Comparison of ENCODE assay signal across 8 cellular contexts in the genomic region with DNA sequence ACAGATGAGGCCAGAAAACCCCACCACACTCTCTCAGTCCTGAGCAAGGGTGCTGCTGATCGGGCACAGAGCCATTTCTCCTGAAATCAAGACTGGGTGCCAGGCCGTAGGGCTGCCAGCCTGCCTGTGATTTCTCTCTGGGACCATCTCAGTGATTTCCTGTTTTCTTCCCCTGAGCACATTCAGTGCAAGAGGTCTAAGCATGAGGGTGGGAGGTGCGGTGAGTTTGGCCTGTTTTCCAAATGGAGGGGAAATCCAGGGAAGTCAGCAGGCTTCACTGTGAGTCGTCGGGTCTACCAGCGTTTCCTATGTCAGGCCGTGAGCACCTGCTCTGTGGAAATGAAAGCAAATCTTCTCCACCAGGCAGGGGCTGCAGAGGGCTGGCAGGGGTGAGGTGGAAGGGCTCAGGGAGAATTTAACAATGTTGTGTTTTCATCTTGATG.
A peak's percentile ranks its signal among the peaks of the same experiment; 100 is the strongest.
DNase-seq lines count a peak whose midpoint lies in the region; ATAC-seq, FAIRE-seq and TF ChIP-seq lines count a peak whose summit lies in the region.

No MANE protein-coding gene starts in this region.

- no peaks in the 10 kb centered on the region for H3K9me3 ChIP-seq in endothelial cell of umbilical vein (replicated peaks; ENCODE audit: control insufficient read depth, insufficient read depth, low read length)

- dilution Hi-C loops in endothelial cell of umbilical vein (cut with MboI; ENCODE audit: extremely low pct_ligation_motif_present, low sequenced_read_pairs) = no loop called here

- peak; percentile 83 for FAIRE-seq in endothelial cell of umbilical vein (lab: Jason Lieb, UNC)

- no peaks in the 10 kb centered on the region for H3K79me2 ChIP-seq in endothelial cell of umbilical vein (ENCODE audit: control insufficient read depth, insufficient read depth, low read length)

- H3K36me3 ChIP-seq in endothelial cell of umbilical vein (ENCODE audit: control insufficient read depth in 2 of 2, extremely low read depth in 1 of 2, insufficient read depth in 2 of 2, low read length in 2 of 2) = no peaks in the 10 kb centered on the region

- H3K4me1 ChIP-seq in endothelial cell of umbilical vein (ENCODE audit: control insufficient read depth, extremely low read depth, insufficient read depth, low read length) = peaks cover 56% of the 10 kb centered on the region

- TF ChIP-seq CTCF in endothelial cell of umbilical vein (IDR thresholded peaks at IDR 0.05; ENCODE audit: extremely low read depth in 1 of 2, insufficient read depth in 1 of 2, low read depth in 1 of 2, low read length in 2 of 2) = no peak

- no peaks in the 10 kb centered on the region for H4K20me1 ChIP-seq in endothelial cell of umbilical vein (replicated peaks; ENCODE audit: control insufficient read depth, extremely low read depth, insufficient read depth, low read length)

- peak overlapping the region in 1 of 3 experiments; percentile 1 for H3K4me3 ChIP-seq in endothelial cell of umbilical vein (replicated peaks in 1 of 3; ENCODE audit: insufficient read depth in 1 of 3, low read depth in 1 of 3, low read length in 3 of 3)

- CTCF ChIA-PET in endothelial cell of umbilical vein (lab: Charles Lee) = interaction anchor here (1.0 to 1.6 kb wide), 3 partner anchors 127 to 163 kb away, joined by 3 to 7 read pairs (median 6); partner anchors contain the start of gene RPL39L

- intact Hi-C loops in endothelial cell of umbilical vein (cut with micrococcal nuclease) = loop anchor here (5.0 kb wide), 1 partner anchor 140 kb away; no protein-coding TSS in a partner anchor

- no TSS peak for BruUV-seq in endothelial cell of umbilical vein (replicated peaks; lab: Mats Ljungman, UMichigan)

- no peak for ATAC-seq in HG03097 (IDR thresholded peaks at IDR 0.05; ENCODE audit: low FRiP score, unreplicated experiment)
- ATAC-seq in HG03457 (IDR thresholded peaks at IDR 0.05; ENCODE audit: unreplicated experiment) = no peak

- peak overlapping the region; percentile 72 for H3K27ac ChIP-seq in endothelial cell of umbilical vein (ENCODE audit: insufficient read depth, low read depth, low read length)

- H2AFZ ChIP-seq in endothelial cell of umbilical vein (ENCODE audit: low read depth, low read length) = peak overlapping the region; percentile 25

- TF ChIP-seq POLR2A in GM18526 (IDR thresholded peaks at IDR 0.05; ENCODE audit: extremely low read depth, insufficient read length) (peak; percentile 20), endothelial cell of umbilical vein (IDR thresholded peaks at IDR 0.05; ENCODE audit: low read depth, low read length) (peak; percentile 22)

- H3K9me1 ChIP-seq in endothelial cell of umbilical vein (replicated peaks; ENCODE audit: control insufficient read depth, extremely low read depth, insufficient read depth, low read length) = no peaks in the 10 kb centered on the region

- DNase-seq in activated CD4-positive, CD25-positive, alpha-beta regulatory T cell treated with anti-CD3 and anti-CD28 coated beads, Interleukin-2, amount 50 U/mL, for 72 hours = peak; percentile 42
- peak; percentile 95 for DNase-seq in endothelial cell of umbilical vein (ENCODE audit: low read depth, low spot score)
- DNase-seq in stimulated activated CD4-positive, alpha-beta T cell treated with anti-CD3 and anti-CD28 coated beads, Interleukin-15, amount 100 ng/mL, for 24 hours = peak; percentile 51
- no peak for DNase-seq in NCI-H524 (lab: John Stamatoyannopoulos, UW)
- no peak for DNase-seq in NCI-H748 (lab: John Stamatoyannopoulos, UW; ENCODE audit: unreplicated experiment)

- H3K9ac ChIP-seq in endothelial cell of umbilical vein (replicated peaks; ENCODE audit: extremely low read depth, insufficient read depth, low read length) = no peak overlapping the region

- POLR2A ChIA-PET in endothelial cell of umbilical vein (lab: Charles Lee) = no interaction called here

- peak overlapping the region; percentile 74 for H3K4me2 ChIP-seq in endothelial cell of umbilical vein (ENCODE audit: insufficient read depth, low read length)

- no peaks in the 10 kb centered on the region for H3K27me3 ChIP-seq in endothelial cell of umbilical vein (ENCODE audit: control insufficient read depth in 2 of 2, insufficient read depth in 2 of 2, low read length in 2 of 2)

TF ChIP-seq in endothelial cell of umbilical vein, 7 proteins besides CTCF, POLR2A, EP300 and RAD21:
- TF ChIP-seq, protein P1, sequence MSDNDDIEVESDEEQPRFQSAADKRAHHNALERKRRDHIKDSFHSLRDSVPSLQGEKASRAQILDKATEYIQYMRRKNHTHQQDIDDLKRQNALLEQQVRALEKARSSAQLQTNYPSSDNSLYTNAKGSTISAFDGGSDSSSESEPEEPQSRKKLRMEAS (IDR thresholded peaks at IDR 0.05; ENCODE audit: insufficient read depth, insufficient read length) = no peak
- TF ChIP-seq FOS (IDR thresholded peaks at IDR 0.05; ENCODE audit: borderline replicate concordance, insufficient read depth, low read length) (no peak), JUN (IDR thresholded peaks at IDR 0.05; ENCODE audit: borderline replicate concordance, insufficient read depth, insufficient read length, low read depth) (no peak), POLR2AphosphoS5 (IDR thresholded peaks at IDR 0.05; ENCODE audit: insufficient read depth, low read depth, low read length) (no peak), GATA2 (IDR thresholded peaks at IDR 0.05; ENCODE audit: insufficient read depth, insufficient read length, low read depth, low read length) (no peak), MYC (IDR thresholded peaks at IDR 0.05; ENCODE audit: low read depth, low read length) (no peak), EZH2 (IDR thresholded peaks at IDR 0.05; ENCODE audit: borderline replicate concordance, low read depth, low read length, severe bottlenecking) (no peak)

Comparison
In these comparisons a context has a peak if more than half of its experiments do, and no peak if none do; other contexts are left out.
1. DNase-seq: peak in activated CD4-positive, CD25-positive, alpha-beta regulatory T cell treated with anti-CD3 and anti-CD28 coated beads, Interleukin-2, amount 50 U/mL, for 72 hours (single experiment), endothelial cell of umbilical vein (single experiment) and stimulated activated CD4-positive, alpha-beta T cell treated with anti-CD3 and anti-CD28 coated beads, Interleukin-15, amount 100 ng/mL, for 24 hours (single experiment); none in NCI-H524 (0 of 2) and NCI-H748 (single experiment).